Comparison of ENCODE assay signal across 30 cellular contexts in the genomic region with DNA sequence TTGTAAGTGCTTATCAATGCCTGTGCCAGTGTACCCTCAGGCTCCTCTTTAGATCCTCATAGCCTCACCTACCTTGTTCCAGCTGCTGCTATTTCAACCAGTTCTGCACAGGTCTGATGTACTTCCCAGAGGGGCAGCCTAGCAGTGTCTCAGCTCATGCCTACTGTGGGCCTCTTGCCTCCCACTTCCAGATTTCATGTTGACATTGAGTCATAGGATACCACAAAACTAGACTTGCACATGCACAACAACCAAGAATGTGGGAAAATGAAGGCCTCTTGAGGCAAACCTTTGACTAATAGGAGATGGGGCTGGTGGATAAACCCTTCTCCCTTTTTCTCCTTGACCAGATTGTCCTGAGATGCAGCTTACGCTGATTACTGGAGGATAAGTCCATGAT. TPM values are rescaled to one million over a fixed set of nuclear protein-coding genes. Genes with fewer than 3 reads are reported as not detected.
DNase-seq lines count a peak whose midpoint lies in the region; ATAC-seq, FAIRE-seq and TF ChIP-seq lines count a peak whose summit lies in the region.
"Had no signal": no experiment of that assay in that cellular context is flagged by ENCODE, and none has a peak within 500 bp of the region (broad histone marks: within the 10 kb centered on the region; RNA-seq: fewer than 3 reads in every experiment).

No MANE protein-coding gene starts in this region.

- H3K27ac ChIP-seq in left lung: no peak overlapping the region
- H3K27ac ChIP-seq: neutrophil, prostate gland, thyroid gland, WERI-Rb-1 had no signal

- H3K4me1 ChIP-seq in left lung: no peaks in the 10 kb centered on the region
- H3K4me1 ChIP-seq: BE2C, prostate gland, thyroid gland had no signal

- peak; percentile 36 for ATAC-seq in left lung
- ATAC-seq in HG02798 (IDR thresholded peaks at IDR 0.05; ENCODE audit: poor library complexity, unreplicated experiment): no peak
- no peak for ATAC-seq in HG02763 (IDR thresholded peaks at IDR 0.05; ENCODE audit: unreplicated experiment)
- no peak for ATAC-seq in GM18517 (IDR thresholded peaks at IDR 0.05; ENCODE audit: unreplicated experiment)
- ATAC-seq: esophagus mucosa, left ventricle myocardium superior, Panc1 had no signal

- H3K36me3 ChIP-seq in bronchial epithelial cell (ENCODE audit: control insufficient read depth, insufficient read depth, low read length) (no peaks in the 10 kb centered on the region), left lung (no peaks in the 10 kb centered on the region)
- H3K36me3 ChIP-seq: BE2C, neutrophil, prostate gland, thyroid gland, WERI-Rb-1 had no signal

- H3K27me3 ChIP-seq in bronchial epithelial cell (ENCODE audit: control insufficient read depth, insufficient read depth, low read length): no peaks in the 10 kb centered on the region
- H3K27me3 ChIP-seq in left lung: no peaks in the 10 kb centered on the region
- H3K27me3 ChIP-seq: BE2C, neutrophil, thyroid gland had no signal

- no peak for TF ChIP-seq CTCF in bronchial epithelial cell (IDR thresholded peaks at IDR 0.05; ENCODE audit: insufficient read depth, low read length, severe bottlenecking)
- no peak for TF ChIP-seq CTCF in left lung (IDR thresholded peaks at IDR 0.05)

- DNase-seq in DMS53 treated with DMSO at 0.1 percent for 48 hours (lab: John Stamatoyannopoulos, UW; ENCODE audit: unreplicated experiment) (peak; percentile 48), M059J (ENCODE audit: low read depth) (peak; percentile 29), bronchial epithelial cell (ENCODE audit: low read depth) (peak; percentile 91), left lung (no peak)
- no peak for DNase-seq in activated CD8-positive, alpha-beta memory T cell treated with anti-CD3 and anti-CD28 coated beads for 24 hours
- DNase-seq: activated CD4-positive, alpha-beta T cell treated with anti-CD3 and anti-CD28 coated beads, Interleukin-2, amount 10 ng/mL, durations not matched to agents 24 days and 14 days; activated naive CD4-positive, alpha-beta T cell treated with Interleukin-2 at 50 U/mL for 16 hours; activated T-cell treated with anti-CD3 and anti-CD28 coated beads, Interleukin-2, amount 50 U/mL, for 24 hours; BE2C; effector CD4-positive, alpha-beta T cell; foreskin melanocyte; IMR-90; left ventricle myocardium superior; NCI-H1105; NCI-H187 treated with DMSO at 0.1 percent for 48 hours; NCI-H526; NK-92 treated with Interleukin-12 subunit alpha and Interleukin-12 subunit beta, amount 100 ng/mL, for 24 hours; SW 1271; T-helper 9 cell; thyroid gland had no signal

- FAIRE-seq in bronchial epithelial cell (lab: Jason Lieb, UNC): no peak
- FAIRE-seq: colon had no signal

- H3K4me3 ChIP-seq in bronchial epithelial cell (ENCODE audit: low read depth, low read length): no peak overlapping the region
- no peak overlapping the region for H3K4me3 ChIP-seq in left lung
- H3K4me3 ChIP-seq: prostate gland, thyroid gland had no signal

- H3K9me3 ChIP-seq in left lung: no peaks in the 10 kb centered on the region
- H3K9me3 ChIP-seq: BE2C, neutrophil, prostate gland, thyroid gland had no signal

- intact Hi-C loops in left lung (cut with DNase I): no loop called here

RNA-seq across cellular contexts. Expression of a gene that starts 31.0 kb away (rescaled TPM):
- 0.49 TPM in 1 of 2 replicates, not detected in the other for total RNA-seq in M059J (2014; rRNA removed; shearing (Covaris generic))
- total RNA-seq in bronchial epithelial cell (0.64 and 1.3 TPM in 2 replicates), left lung (10 to 100 TPM; 19.7 to 49.3 TPM)
- total RNA-seq: activated CD4-positive, alpha-beta T cell treated with anti-CD3 and anti-CD28 coated beads, Interleukin-2, amount 10 ng/mL, durations not matched to agents 24 days and 14 days; IMR-90 had no signal

RNA-seq across cellular contexts. Expression of a gene that starts 40.8 kb away (rescaled TPM):
- not detected in 2 replicates for total RNA-seq in M059J (2014; rRNA removed; shearing (Covaris generic))
- total RNA-seq in bronchial epithelial cell (not detected in 2 replicates), left lung (under 1 TPM; 0.42 to 0.67 TPM)
- total RNA-seq: activated CD4-positive, alpha-beta T cell treated with anti-CD3 and anti-CD28 coated beads, Interleukin-2, amount 10 ng/mL, durations not matched to agents 24 days and 14 days; esophagus mucosa; IMR-90; left ventricle myocardium superior; skeletal muscle tissue; thyroid gland had no signal

Comparison
In these comparisons a context has a peak if more than half of its experiments do, and no peak if none do; other contexts are left out.
1. DNase-seq: peak in DMS53 treated with DMSO at 0.1 percent for 48 hours (single experiment), M059J (single experiment) and bronchial epithelial cell (single experiment); none in left lung (0 of 2) and activated CD8-positive, alpha-beta memory T cell treated with anti-CD3 and anti-CD28 coated beads for 24 hours (single experiment).